Comparison of ENCODE assay signal across 1 cellular context in genomic region chr5:95912029-95912428, GRCh38.
TF ChIP-seq lines count a peak whose summit lies in the region.

No MANE protein-coding gene starts in this region.

TF ChIP-seq in IMR-90, 13 proteins besides CTCF, POLR2A, EP300 and RAD21:
- no peak for TF ChIP-seq NFE2L2 (IDR thresholded peaks at IDR 0.05; ENCODE audit: low read depth, low read length)
- no peak for TF ChIP-seq FOS (IDR thresholded peaks at IDR 0.05; ENCODE audit: low read depth, low read length)
- no peak for TF ChIP-seq BHLHE40 (IDR thresholded peaks at IDR 0.05; ENCODE audit: low read depth, low read length)
- TF ChIP-seq MAZ (IDR thresholded peaks at IDR 0.05; ENCODE audit: borderline replicate concordance, low read depth, low read length) = no peak
- TF ChIP-seq MXI1 (IDR thresholded peaks at IDR 0.05; ENCODE audit: borderline replicate concordance, low read depth, low read length) = no peak
- TF ChIP-seq, protein P1, sequence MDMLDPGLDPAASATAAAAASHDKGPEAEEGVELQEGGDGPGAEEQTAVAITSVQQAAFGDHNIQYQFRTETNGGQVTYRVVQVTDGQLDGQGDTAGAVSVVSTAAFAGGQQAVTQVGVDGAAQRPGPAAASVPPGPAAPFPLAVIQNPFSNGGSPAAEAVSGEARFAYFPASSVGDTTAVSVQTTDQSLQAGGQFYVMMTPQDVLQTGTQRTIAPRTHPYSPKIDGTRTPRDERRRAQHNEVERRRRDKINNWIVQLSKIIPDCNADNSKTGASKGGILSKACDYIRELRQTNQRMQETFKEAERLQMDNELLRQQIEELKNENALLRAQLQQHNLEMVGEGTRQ (IDR thresholded peaks at IDR 0.05; ENCODE audit: low read depth, low read length) = no peak
- TF ChIP-seq, protein P2, sequence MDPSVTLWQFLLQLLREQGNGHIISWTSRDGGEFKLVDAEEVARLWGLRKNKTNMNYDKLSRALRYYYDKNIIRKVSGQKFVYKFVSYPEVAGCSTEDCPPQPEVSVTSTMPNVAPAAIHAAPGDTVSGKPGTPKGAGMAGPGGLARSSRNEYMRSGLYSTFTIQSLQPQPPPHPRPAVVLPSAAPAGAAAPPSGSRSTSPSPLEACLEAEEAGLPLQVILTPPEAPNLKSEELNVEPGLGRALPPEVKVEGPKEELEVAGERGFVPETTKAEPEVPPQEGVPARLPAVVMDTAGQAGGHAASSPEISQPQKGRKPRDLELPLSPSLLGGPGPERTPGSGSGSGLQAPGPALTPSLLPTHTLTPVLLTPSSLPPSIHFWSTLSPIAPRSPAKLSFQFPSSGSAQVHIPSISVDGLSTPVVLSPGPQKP (IDR thresholded peaks at IDR 0.05; ENCODE audit: borderline replicate concordance, low read depth, low read length) = no peak
- no peak for TF ChIP-seq RFX5 (IDR thresholded peaks at IDR 0.05; ENCODE audit: low read depth, low read length)
- no peak for TF ChIP-seq RCOR1 (IDR thresholded peaks at IDR 0.05; ENCODE audit: insufficient replicate concordance, low read length)
- no peak for TF ChIP-seq SMC3 (IDR thresholded peaks at IDR 0.05; ENCODE audit: low read depth, low read length)
- no peak for TF ChIP-seq MAFK (IDR thresholded peaks at IDR 0.05; ENCODE audit: low read depth, low read length)
- no peak for TF ChIP-seq CEBPB (IDR thresholded peaks at IDR 0.05; ENCODE audit: low read depth, low read length)
- TF ChIP-seq CHD1 (IDR thresholded peaks at IDR 0.05; ENCODE audit: low read depth, low read length) = no peak
